ENCODE assay signal across 8 cellular contexts in the genomic region with DNA sequence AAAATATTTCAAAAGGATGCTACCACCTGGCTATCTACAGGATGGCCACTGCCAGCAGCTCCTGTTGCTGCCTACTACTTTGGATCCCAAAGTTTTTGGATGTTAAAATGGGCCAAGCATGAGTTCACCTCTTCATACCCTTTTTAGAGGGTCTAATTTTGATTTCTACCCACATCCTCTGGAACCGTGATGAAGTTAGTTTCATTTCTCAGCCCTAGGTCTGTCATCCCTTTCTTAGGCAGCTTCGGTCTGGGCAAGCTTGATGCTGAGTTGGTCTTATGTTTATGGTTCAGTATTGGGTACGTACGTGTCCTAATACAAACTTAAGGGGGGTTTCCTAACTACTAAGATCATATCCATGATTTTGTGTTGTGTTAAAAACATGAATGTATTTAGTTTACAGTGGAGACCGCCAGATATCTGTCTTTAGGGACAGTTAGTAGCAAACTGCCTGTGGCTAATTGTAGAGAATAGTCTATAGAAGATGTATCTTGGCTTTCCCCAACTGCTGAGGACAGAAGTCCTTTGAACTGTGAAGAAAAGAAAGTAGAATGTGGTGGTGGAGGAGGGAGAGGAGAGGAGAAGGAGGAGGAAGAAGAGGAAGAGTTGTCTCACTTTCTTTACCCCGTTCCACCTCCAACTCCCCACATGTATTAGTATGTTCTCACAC.
DNase-seq lines count a peak whose midpoint lies in the region; ATAC-seq, FAIRE-seq and TF ChIP-seq lines count a peak whose summit lies in the region.
"Had no signal": no experiment of that assay in that cellular context is flagged by ENCODE, and none has a peak within 500 bp of the region (broad histone marks: within the 10 kb centered on the region; RNA-seq: fewer than 3 reads in every experiment).

No MANE protein-coding gene starts in this region.

- peaks cover 2 to 11% of the 10 kb centered on the region in 2 donors for H3K9me3 Mint-ChIP-seq in natural killer cell

- H3K4me1 Mint-ChIP-seq in natural killer cell, result peaks cover 57 to 61% of the 10 kb centered on the region in 2 donors

- TF ChIP-seq CTCF in natural killer cell (IDR thresholded peaks at IDR 0.05) (no peak), HepG2 (CRISPR knock-in tag; IDR thresholded peaks at IDR 0.05) (no peak), uterus (IDR thresholded peaks at IDR 0.05) (no peak)

- 4% methylated on average over 6 of the region's 6 CpGs for WGBS in HepG2 (ENCODE audit: low lambda C conversion rate)

- H3K9ac ChIP-seq in Karpas-422 (ENCODE audit: low read length), result no peak overlapping the region
- no peak overlapping the region for H3K9ac ChIP-seq in HepG2 (ENCODE audit: insufficient read depth, low read depth, low read length)

- in situ Hi-C loops in HepG2 (cut with HindIII; ENCODE audit: extremely low pct_ligation_motif_present, low pct_unique_long_range_greater_than_20kb), result no loop called here

- no peaks in the 10 kb centered on the region for H3K9me3 ChIP-seq in Karpas-422 (ENCODE audit: low read length)
- no peaks in the 10 kb centered on the region for H3K9me3 ChIP-seq in HepG2 (ENCODE audit: low read length)
- no peaks in the 10 kb centered on the region for H3K9me3 ChIP-seq in uterus

- H3K9me2 ChIP-seq in Karpas-422 (replicated peaks; ENCODE audit: insufficient read depth, low read length), result no peaks in the 10 kb centered on the region

- CTCF ChIA-PET in HepG2 (lab: Yijun Ruan, JAX; ENCODE audit: low intra/inter-chr PET ratio, low total read pairs), result no interaction called here

- no peak for FAIRE-seq in HepG2 (lab: Jason Lieb, UNC)

- H3K27me3 ChIP-seq in Karpas-422 (ENCODE audit: low read length) (no peaks in the 10 kb centered on the region), HepG2 (ENCODE audit: control insufficient read depth in 1 of 2, insufficient read depth in 2 of 2, low read length in 2 of 2) (no peaks in the 10 kb centered on the region), uterus (no peaks in the 10 kb centered on the region)

- no peaks in the 10 kb centered on the region for H3K36me3 ChIP-seq in Karpas-422 (ENCODE audit: insufficient read depth, low read length)
- H3K36me3 ChIP-seq in HepG2 (replicated peaks in 1 of 2; ENCODE audit: control insufficient read depth in 1 of 2, insufficient read depth in 2 of 2, low read length in 2 of 2), result no peaks in the 10 kb centered on the region
- no peaks in the 10 kb centered on the region for H3K36me3 ChIP-seq in uterus

- intact Hi-C loops in natural killer cell (cut with micrococcal nuclease), result loop anchor here (1.0 to 10.0 kb wide), 3 partner anchors 41 to 109 kb away; no protein-coding TSS in a partner anchor
- intact Hi-C loops in HepG2 (cut with micrococcal nuclease; ENCODE audit: unreplicated experiment), result no loop called here
- intact Hi-C loops in uterus (cut with DNase I; ENCODE audit: low total_unique reads), result no loop called here

- H4K20me1 ChIP-seq in Karpas-422 (ENCODE audit: insufficient read depth, low read depth, low read length) (no peaks in the 10 kb centered on the region), HepG2 (ENCODE audit: insufficient read depth, low read length) (no peaks in the 10 kb centered on the region)

- peaks cover 27% of the 10 kb centered on the region for H3K36me3 Mint-ChIP-seq in natural killer cell

- H3K79me2 ChIP-seq in Karpas-422 (ENCODE audit: low read length), result no peaks in the 10 kb centered on the region
- H3K79me2 ChIP-seq in HepG2 (ENCODE audit: insufficient read depth, low read length), result no peaks in the 10 kb centered on the region

- no peak for TF ChIP-seq POLR2A in HepG2 (IDR thresholded peaks at IDR 0.05; ENCODE audit: insufficient read depth in 1 of 2, low read depth in 2 of 2, low read length in 2 of 2)
- no peak for TF ChIP-seq POLR2A in uterus (IDR thresholded peaks at IDR 0.05)

- no peak for DNase-seq in Karpas-422
- DNase-seq in natural killer cell, result no peak
- DNase-seq in HepG2 (ENCODE audit: low spot score), result no peak
- DNase-seq in uterus, result no peak
- DNase-seq in retina, result no peak
- DNase-seq: islet precursor cell had no signal

- peak overlapping the region; percentile 66 for H3K4me3 Mint-ChIP-seq in natural killer cell

- H3K4me1 ChIP-seq in Karpas-422 (ENCODE audit: low read length) (peaks cover 7% of the 10 kb centered on the region), HepG2 (ENCODE audit: insufficient read depth, low read length) (no peaks in the 10 kb centered on the region), uterus (no peaks in the 10 kb centered on the region)

- H3K27ac Mint-ChIP-seq in natural killer cell, result peak overlapping the region; percentile 95 to 96

- no peaks in the 10 kb centered on the region for H3K27me3 Mint-ChIP-seq in natural killer cell (ENCODE audit: low read depth in 2 of 2)

- ATAC-seq in GM18868 (IDR thresholded peaks at IDR 0.05; ENCODE audit: unreplicated experiment) (peak; percentile 72), GM21786 (IDR thresholded peaks at IDR 0.05; ENCODE audit: unreplicated experiment) (peak; percentile 62), natural killer cell (peak; percentile 76 to 85 (median 79)), HepG2 (no peak)

- H3K4me2 ChIP-seq in Karpas-422 (ENCODE audit: low read depth, low read length, poor library complexity, severe bottlenecking), result no peak overlapping the region
- no peak overlapping the region for H3K4me2 ChIP-seq in HepG2 (ENCODE audit: low read depth, low read length)

- H3K4me3 ChIP-seq in Karpas-422 (ENCODE audit: low read length) (no peak overlapping the region), HepG2 (replicated peaks in 1 of 3; ENCODE audit: insufficient read depth in 1 of 3, low read depth in 2 of 3, low read length in 3 of 3) (no peak overlapping the region), uterus (no peak overlapping the region)

- no peak for TF ChIP-seq RAD21 in HepG2 (CRISPR knock-in tag; IDR thresholded peaks at IDR 0.05)

- TF ChIP-seq EP300 in HepG2 (IDR thresholded peaks at IDR 0.05; ENCODE audit: low read depth in 2 of 2, low read length in 2 of 2) (no peak), HepG2 (CRISPR knock-in tag; IDR thresholded peaks at IDR 0.05; ENCODE audit: borderline replicate concordance) (no peak)

- POLR2A ChIA-PET in HepG2 (lab: Yijun Ruan, JAX), result no interaction called here

- no TSS peak for BruUV-seq in HepG2 (replicated peaks; lab: Mats Ljungman, UMichigan)

- H3K27ac ChIP-seq in Karpas-422 (ENCODE audit: low read length) (no peak overlapping the region), HepG2 (ENCODE audit: extremely low read length, insufficient read depth, low read length) (no peak overlapping the region), uterus (no peak overlapping the region)

- H2AFZ ChIP-seq in Karpas-422 (ENCODE audit: low read length), result 0 out of 2 replicates have a peak overlapping the region, but pooled peaks have one; percentile 43
- H2AFZ ChIP-seq in HepG2 (ENCODE audit: low read length), result no peak overlapping the region

TF ChIP-seq in HepG2, 621 proteins besides CTCF, POLR2A, EP300 and RAD21:
- TF ChIP-seq RBM39 (IDR thresholded peaks at IDR 0.05; ENCODE audit: low read depth, low read length, poor library complexity, severe bottlenecking), result no peak
- TF ChIP-seq ZNF75D (CRISPR knock-in tag; IDR thresholded peaks at IDR 0.05; ENCODE audit: borderline replicate concordance), result no peak
- TF ChIP-seq, protein P1, sequence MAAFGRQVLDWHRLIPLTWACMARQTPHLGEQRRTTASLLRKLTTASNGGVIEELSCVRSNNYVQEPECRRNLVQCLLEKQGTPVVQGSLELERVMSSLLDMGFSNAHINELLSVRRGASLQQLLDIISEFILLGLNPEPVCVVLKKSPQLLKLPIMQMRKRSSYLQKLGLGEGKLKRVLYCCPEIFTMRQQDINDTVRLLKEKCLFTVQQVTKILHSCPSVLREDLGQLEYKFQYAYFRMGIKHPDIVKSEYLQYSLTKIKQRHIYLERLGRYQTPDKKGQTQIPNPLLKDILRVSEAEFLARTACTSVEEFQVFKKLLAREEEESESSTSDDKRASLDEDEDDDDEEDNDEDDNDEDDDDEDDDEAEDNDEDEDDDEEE (CRISPR knock-in tag; IDR thresholded peaks at IDR 0.05), result no peak
